ENCODE assay signal across 8 cellular contexts in genomic region chr14:64464695-64465094, GRCh38. TPM values are rescaled to one million over a fixed set of nuclear protein-coding genes. Genes with fewer than 3 reads are reported as not detected.
DNase-seq lines count a peak whose midpoint lies in the region; ATAC-seq and TF ChIP-seq lines count a peak whose summit lies in the region.

No MANE protein-coding gene starts in this region.

- H3K27ac ChIP-seq in stomach = peak overlapping the region in 2 of 5 donors; percentile 63 to 80

- H3K36me3 ChIP-seq in iPS-15b (ENCODE audit: control insufficient read depth, insufficient read depth, low read length) (peaks cover 3% of the 10 kb centered on the region), stomach (peaks cover 0 to 12% (median 0%) of the 10 kb centered on the region in 4 donors)

- no peaks in the 10 kb centered on the region for H3K9me3 ChIP-seq in iPS-15b (ENCODE audit: control insufficient read depth, insufficient read depth, low read length)
- H3K9me3 ChIP-seq in stomach = no peaks in the 10 kb centered on the region

- CTCF ChIA-PET in WTC11 (lab: Charles Lee) = interaction anchor here (0.8 to 2.5 kb wide), 3 partner anchors 27 to 73 kb away, joined by 4 to 13 read pairs (median 4); no protein-coding TSS in a partner anchor

- POLR2A ChIA-PET in WTC11 (lab: Charles Lee) = interaction anchor here (1.4 to 3.1 kb wide), 2 partner anchors 40 to 77 kb away, joined by 8 read pairs; partner anchors contain the start of genes MTHFD1 and ZBTB1

- intact Hi-C loops in stomach (cut with DNase I; ENCODE audit: low total_unique reads) = no loop called here

- peaks cover 12% of the 10 kb centered on the region for H3K4me1 Mint-ChIP-seq in WTC11

- H3K27me3 ChIP-seq in iPS-15b (ENCODE audit: control insufficient read depth, insufficient read depth, low read length) (peaks cover 7% of the 10 kb centered on the region), stomach (no peaks in the 10 kb centered on the region)

- peak overlapping the region; percentile 60 for H3K4me3 ChIP-seq in iPS-15b (ENCODE audit: low read depth, low read length)
- H3K4me3 ChIP-seq in stomach = peak overlapping the region; percentile 67 to 86 (median 82)

- 6 to 14% (median 9%) methylated on average over 7 of the region's 7 CpGs for WGBS in stomach, 5 donors

- TF ChIP-seq POLR2A in stomach (IDR thresholded peaks at IDR 0.05) = no peak

- peaks cover 10% of the 10 kb centered on the region for H3K36me3 Mint-ChIP-seq in WTC11

- no peak overlapping the region for H3K27ac Mint-ChIP-seq in WTC11

- peak overlapping the region; percentile 80 for H3K4me3 Mint-ChIP-seq in WTC11

- DNase-seq in DMS53 (lab: John Stamatoyannopoulos, UW) = peak; percentile 49
- DNase-seq in WTC11 (ENCODE audit: low spot score) = no peak
- DNase-seq in stomach = no peak
- no peak for DNase-seq in GM13977 (ENCODE audit: low spot score)
- DNase-seq in NCI-H524 treated with DMSO at 0.1 percent for 48 hours (lab: John Stamatoyannopoulos, UW) = no peak
- no peak for DNase-seq in OCI-M1 (lab: John Stamatoyannopoulos, UW)

- no peak for TF ChIP-seq EP300 in stomach (IDR thresholded peaks at IDR 0.05)

- ATAC-seq in HG03342 (IDR thresholded peaks at IDR 0.05; ENCODE audit: unreplicated experiment) = peak; percentile 14
- ATAC-seq in WTC11 = peak; percentile 13

- TF ChIP-seq CTCF in WTC11 (IDR thresholded peaks at IDR 0.05) (no peak), stomach (IDR thresholded peaks at IDR 0.05) (no peak), GM13977 (IDR thresholded peaks at IDR 0.05; ENCODE audit: extremely low read depth, insufficient read depth, missing control alignments) (no peak)

- in situ Hi-C loops in GM13977 (cut with MboI; ENCODE audit: low pct_unique_long_range_greater_than_20kb, low sequenced_read_pairs, unreplicated experiment) = no loop called here

- peaks cover 4% of the 10 kb centered on the region for H3K4me1 ChIP-seq in iPS-15b (ENCODE audit: control insufficient read depth, insufficient read depth, low read length)
- peaks cover 3 to 21% (median 19%) of the 10 kb centered on the region in 4 donors for H3K4me1 ChIP-seq in stomach

- H3K9me3 Mint-ChIP-seq in WTC11 = no peaks in the 10 kb centered on the region

- peaks cover 3% of the 10 kb centered on the region for H3K27me3 Mint-ChIP-seq in WTC11 (ENCODE audit: low read depth)

- H3K9ac ChIP-seq in iPS-15b (ENCODE audit: low read depth, low read length) = no peak overlapping the region

TF ChIP-seq in WTC11, 78 proteins besides CTCF, POLR2A, EP300 and RAD21:
- TF ChIP-seq SOX15 (CRISPR knock-in tag; IDR thresholded peaks at IDR 0.05) = no peak
- TF ChIP-seq MXD4 (CRISPR knock-in tag; IDR thresholded peaks at IDR 0.05; ENCODE audit: borderline replicate concordance) = no peak
- TF ChIP-seq ZNF281 (CRISPR knock-in tag; IDR thresholded peaks at IDR 0.05) = no peak
- no peak for TF ChIP-seq SMAD3 (CRISPR knock-in tag; IDR thresholded peaks at IDR 0.05; ENCODE audit: borderline replicate concordance)
- no peak for TF ChIP-seq ZSCAN18 (CRISPR knock-in tag; IDR thresholded peaks at IDR 0.05)
- TF ChIP-seq, protein P1, sequence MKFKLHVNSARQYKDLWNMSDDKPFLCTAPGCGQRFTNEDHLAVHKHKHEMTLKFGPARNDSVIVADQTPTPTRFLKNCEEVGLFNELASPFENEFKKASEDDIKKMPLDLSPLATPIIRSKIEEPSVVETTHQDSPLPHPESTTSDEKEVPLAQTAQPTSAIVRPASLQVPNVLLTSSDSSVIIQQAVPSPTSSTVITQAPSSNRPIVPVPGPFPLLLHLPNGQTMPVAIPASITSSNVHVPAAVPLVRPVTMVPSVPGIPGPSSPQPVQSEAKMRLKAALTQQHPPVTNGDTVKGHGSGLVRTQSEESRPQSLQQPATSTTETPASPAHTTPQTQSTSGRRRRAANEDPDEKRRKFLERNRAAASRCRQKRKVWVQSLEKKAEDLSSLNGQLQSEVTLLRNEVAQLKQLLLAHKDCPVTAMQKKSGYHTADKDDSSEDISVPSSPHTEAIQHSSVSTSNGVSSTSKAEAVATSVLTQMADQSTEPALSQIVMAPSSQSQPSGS (CRISPR knock-in tag; IDR thresholded peaks at IDR 0.05; ENCODE audit: borderline replicate concordance, low read depth) = no peak
- no peak for TF ChIP-seq ATF3 (CRISPR knock-in tag; conservative IDR thresholded peaks at IDR 0.05)
- TF ChIP-seq ZNF219 (CRISPR knock-in tag; IDR thresholded peaks at IDR 0.05; ENCODE audit: borderline replicate concordance) = no peak
- no peak for TF ChIP-seq ZNF671 (CRISPR knock-in tag; IDR thresholded peaks at IDR 0.05)

RNA-seq across cellular contexts. Expression of gene AKAP5, which starts 0.6 kb away (rescaled TPM):
- total RNA-seq in WTC11 (2021) = 2.8 to 3.0 TPM (median 3.0 TPM) in 3 replicates
- 1 to 10 TPM in 2 of 5 donors, under 1 TPM in 1, not detected in 2; 0.72 to 3.2 (median 1.3) TPM for total RNA-seq in stomach
- polyA plus RNA-seq in stomach = under 1 TPM in 2 of 3 donors, not detected in 1; 0.15 to 0.25 TPM

RNA-seq across cellular contexts. Expression of gene ZBTB25, which starts 38.9 kb away (rescaled TPM):
- total RNA-seq in WTC11 (2021) (11.9 to 14.0 TPM (median 13.1 TPM) in 3 replicates), stomach (10 to 100 TPM in 1 of 5 donors, 1 to 10 TPM in 4; 2.3 to 10.1 (median 5.4) TPM)
- polyA plus RNA-seq in stomach = 1 to 10 TPM; 2.4 to 2.9 (median 2.6) TPM

RNA-seq across cellular contexts. Expression of gene ZBTB1, which starts 39.9 kb away (rescaled TPM):
- total RNA-seq in WTC11 (2021) = 24.7 to 32.5 TPM (median 31.7 TPM) in 3 replicates
- total RNA-seq in stomach = 100 to 1,000 TPM in 1 of 5 donors, 10 to 100 TPM in 4; 32.6 to 137 (median 44.9) TPM
- 10 to 100 TPM in 2 of 3 donors, 1 to 10 TPM in 1; 9.8 to 14.5 (median 11.5) TPM for polyA plus RNA-seq in stomach
